Comparison of ENCODE assay signal across 18 cellular contexts in genomic region chr7:50479743-50480517, GRCh38.
"Had no signal": no experiment of that assay in that cellular context is flagged by ENCODE, and none has a peak within 500 bp of the region (broad histone marks: within the 10 kb centered on the region; RNA-seq: fewer than 3 reads in every experiment).

No MANE protein-coding gene starts in this region.

- H3K36me3 ChIP-seq: brain microvascular endothelial cell, prostate gland, right atrium auricular region, transverse colon had no signal

- H3K9me3 ChIP-seq: prostate gland, right atrium auricular region, transverse colon had no signal

- DNase-seq: activated B cell treated with CpG ODN at 0.5 μM for 24 hours; activated CD4-positive, alpha-beta T cell treated with anti-CD3 and anti-CD28 coated beads for 4 hours; activated CD8-positive, alpha-beta T cell treated with anti-CD3 and anti-CD28 coated beads for 36 hours; activated naive CD4-positive, alpha-beta T cell treated with anti-CD3 and anti-CD28 coated beads for 36 hours; activated naive CD8-positive, alpha-beta T cell treated with anti-CD3 and anti-CD28 coated beads, Interleukin-2, amount 50 U/mL, for 24 hours; activated T-cell treated with anti-CD3 and anti-CD28 coated beads, Interleukin-2, amount 50 U/mL, for 24 hours; brain microvascular endothelial cell; central memory CD4-positive, alpha-beta T cell; endodermal cell; foreskin keratinocyte; midbrain; stimulated activated naive CD8-positive, alpha-beta T cell treated with anti-CD3 and anti-CD28 coated beads, Interleukin-15, Interleukin-2, amounts not matched to agents 100 U/mL and 50 U/mL, for 24 hours; substantia nigra; transverse colon had no signal

- H3K27ac ChIP-seq: brain microvascular endothelial cell, epithelial cell of prostate, foreskin keratinocyte, hepatocyte, prostate gland, right atrium auricular region, transverse colon had no signal

- H3K27me3 ChIP-seq: hepatocyte, right atrium auricular region, transverse colon had no signal

- H3K4me3 ChIP-seq: hepatocyte, prostate gland, right atrium auricular region, transverse colon had no signal

- H3K4me1 ChIP-seq: foreskin keratinocyte, prostate gland, right atrium auricular region, transverse colon had no signal

- ATAC-seq: activated CD8-positive, alpha-beta T cell treated with anti-CD3 and anti-CD28 coated beads for 36 hours; activated naive CD8-positive, alpha-beta T cell treated with anti-CD3 and anti-CD28 coated beads, Interleukin-2, amount 50 U/mL, for 24 hours; foreskin keratinocyte; stimulated activated naive CD8-positive, alpha-beta T cell treated with anti-CD3 and anti-CD28 coated beads, Interleukin-15, Interleukin-2, amounts not matched to agents 100 U/mL and 50 U/mL, for 24 hours had no signal
